Comparison of ENCODE assay signal across 14 cellular contexts in genomic region chr2:239464166-239465016, GRCh38.
DNase-seq lines count a peak whose midpoint lies in the region; ATAC-seq and TF ChIP-seq lines count a peak whose summit lies in the region.
"Had no signal": no experiment of that assay in that cellular context is flagged by ENCODE, and none has a peak within 500 bp of the region (broad histone marks: within the 10 kb centered on the region; RNA-seq: fewer than 3 reads in every experiment).

No MANE protein-coding gene starts in this region.

- no peak for TF ChIP-seq CTCF in HCT116 (IDR thresholded peaks at IDR 0.05 in 2 of 3, conservative IDR thresholded peaks at IDR 0.05 in 1 of 3; ENCODE audit: borderline replicate concordance in 1 of 3, insufficient read depth in 1 of 3, low read depth in 2 of 3, low read length in 2 of 3)

- H3K4me3 Mint-ChIP-seq in naive thymus-derived CD4-positive, alpha-beta T cell, result no peak overlapping the region
- H3K4me3 Mint-ChIP-seq: activated T-helper 1 cell treated with anti-CD3 and anti-CD28 coated beads, Interleukin-12 subunit alpha, Interleukin-12 subunit beta, Interleukin-2, Interleukin-4 antibody, amounts not matched to agents 30 ng/mL and 10 ng/mL and 1 ng/mL, durations not matched to agents 14 hours and 24 hours and 36 hours had no signal

- no peaks in the 10 kb centered on the region for H3K27me3 ChIP-seq in HCT116 (ENCODE audit: insufficient read depth, low read length)
- H3K27me3 ChIP-seq in naive thymus-derived CD4-positive, alpha-beta T cell (ENCODE audit: control insufficient read depth in 2 of 2, insufficient read depth in 2 of 2, low read length in 2 of 2), result no peaks in the 10 kb centered on the region
- H3K27me3 ChIP-seq: BE2C, testis had no signal

- H3K4me1 Mint-ChIP-seq in naive thymus-derived CD4-positive, alpha-beta T cell, result peaks cover 0 to 2% (median 0%) of the 10 kb centered on the region in 7 donors

- peaks cover 10 to 11% of the 10 kb centered on the region in 2 experiments; a peak in 3 of 4 replicates for H3K4me1 ChIP-seq in HCT116 (ENCODE audit: control insufficient read depth in 1 of 2, insufficient read depth in 2 of 2, low read length in 2 of 2)
- H3K4me1 ChIP-seq in naive thymus-derived CD4-positive, alpha-beta T cell (ENCODE audit: control insufficient read depth in 2 of 2, insufficient read depth in 2 of 2, low read length in 2 of 2), result no peaks in the 10 kb centered on the region
- H3K4me1 ChIP-seq: BE2C, testis had no signal

- RAD21 ChIA-PET in HCT116 (lab: Charles Lee; ENCODE audit: low non-redundant PET in 1 of 2, low total read pairs in 2 of 2, uncharacterized antibody in 2 of 2, unreplicated experiment in 2 of 2), result no interaction called here

- no peak overlapping the region for H3K4me3 ChIP-seq in HCT116 (replicated peaks in 1 of 2; ENCODE audit: low read depth in 1 of 2, low read length in 2 of 2)
- no peak overlapping the region for H3K4me3 ChIP-seq in naive thymus-derived CD4-positive, alpha-beta T cell (ENCODE audit: low read length)
- H3K4me3 ChIP-seq: SK-N-MC, testis had no signal

- no peaks in the 10 kb centered on the region for H3K9me2 ChIP-seq in HCT116 (ENCODE audit: insufficient read depth)

- ATAC-seq in HCT116, result no peak
- ATAC-seq in left lobe of liver, result no peak
- ATAC-seq in naive thymus-derived CD4-positive, alpha-beta T cell, result no peak
- ATAC-seq: HepG2 had no signal

- H3K79me2 ChIP-seq in HCT116 (ENCODE audit: insufficient read depth, low read length), result no peaks in the 10 kb centered on the region

- TF ChIP-seq POLR2A in HCT116 (IDR thresholded peaks at IDR 0.05; ENCODE audit: borderline replicate concordance, extremely low read depth, insufficient read depth, insufficient read length), result no peak

- no peak for DNase-seq in HCT116 (ENCODE audit: low read depth, low spot score)
- DNase-seq in left lobe of liver (ENCODE audit: low spot score), result peak; percentile 43
- no peak for DNase-seq in substantia nigra (lab: John Stamatoyannopoulos, UW)
- no peak for DNase-seq in naive thymus-derived CD4-positive, alpha-beta T cell
- DNase-seq in NOMO-1 treated with dmso at 0.1 percent for 144 hours (lab: John Stamatoyannopoulos, UW; ENCODE audit: unreplicated experiment), result no peak
- no peak for DNase-seq in UCSD-AML1 (lab: John Stamatoyannopoulos, UW; ENCODE audit: unreplicated experiment)
- DNase-seq: activated CD4-positive, alpha-beta T cell treated with anti-CD3 and anti-CD28 coated beads, Interleukin-2, amount 50 U/mL, for 4 hours; BE2C; NCI-H2081; testis had no signal

- no peak for TF ChIP-seq RAD21 in HCT116 (IDR thresholded peaks at IDR 0.05; ENCODE audit: low read depth)

- no peaks in the 10 kb centered on the region for H3K36me3 ChIP-seq in HCT116 (ENCODE audit: control insufficient read depth in 1 of 2, insufficient read depth in 2 of 2, low read length in 2 of 2)
- H3K36me3 ChIP-seq in naive thymus-derived CD4-positive, alpha-beta T cell (ENCODE audit: control insufficient read depth in 2 of 3, insufficient read depth in 3 of 3, low read length in 3 of 3), result no peaks in the 10 kb centered on the region
- H3K36me3 ChIP-seq: BE2C had no signal

- H3K9ac ChIP-seq in HCT116 (ENCODE audit: low read length), result no peak overlapping the region

- POLR2A ChIA-PET in HCT116 (lab: Charles Lee), result no interaction called here
- POLR2A ChIA-PET in naive thymus-derived CD4-positive, alpha-beta T cell (lab: Charles Lee), result no interaction called here

- no peaks in the 10 kb centered on the region for H4K20me1 ChIP-seq in HCT116 (ENCODE audit: insufficient read depth)

- peaks cover 0 to 6% (median 0%) of the 10 kb centered on the region in 5 donors for H3K27me3 Mint-ChIP-seq in naive thymus-derived CD4-positive, alpha-beta T cell

- H3K9me3 ChIP-seq in HCT116 (ENCODE audit: control insufficient read depth in 1 of 2, insufficient read depth in 1 of 2, low read depth in 1 of 2, low read length in 2 of 2), result no peaks in the 10 kb centered on the region
- H3K9me3 ChIP-seq in naive thymus-derived CD4-positive, alpha-beta T cell (ENCODE audit: control insufficient read depth in 2 of 3, low read length in 3 of 3), result no peaks in the 10 kb centered on the region
- H3K9me3 ChIP-seq: BE2C, testis had no signal

- CTCF ChIA-PET in HCT116 (lab: Charles Lee), result no interaction called here
- CTCF ChIA-PET in naive thymus-derived CD4-positive, alpha-beta T cell (lab: Charles Lee), result no interaction called here

- peaks cover 0 to 2% (median 0%) of the 10 kb centered on the region in 11 donors for H3K9me3 Mint-ChIP-seq in naive thymus-derived CD4-positive, alpha-beta T cell
- H3K9me3 Mint-ChIP-seq: activated T-helper 1 cell treated with anti-CD3 and anti-CD28 coated beads, Interleukin-12 subunit alpha, Interleukin-12 subunit beta, Interleukin-2, Interleukin-4 antibody, amounts not matched to agents 30 ng/mL and 10 ng/mL and 1 ng/mL, durations not matched to agents 14 hours and 24 hours and 36 hours had no signal

- H3K36me3 Mint-ChIP-seq in naive thymus-derived CD4-positive, alpha-beta T cell, result peaks cover 0 to 3% (median 0%) of the 10 kb centered on the region in 5 donors

- H3K27ac ChIP-seq in HCT116 (ENCODE audit: low read depth, low read length) (no peak overlapping the region; the same call in 1 of the 2 replicates), angular gyrus (ENCODE audit: low read depth, low read length) (peak overlapping the region; percentile 90), substantia nigra (ENCODE audit: low read depth, low read length, poor library complexity, severe bottlenecking) (peak overlapping the region; percentile 88)
- H3K27ac ChIP-seq in naive thymus-derived CD4-positive, alpha-beta T cell (ENCODE audit: low read depth, low read length), result no peak overlapping the region
- H3K27ac ChIP-seq: SK-N-MC, testis had no signal

- H3K27ac Mint-ChIP-seq in naive thymus-derived CD4-positive, alpha-beta T cell, result no peak overlapping the region
- H3K27ac Mint-ChIP-seq: activated T-helper 1 cell treated with anti-CD3 and anti-CD28 coated beads, Interleukin-12 subunit alpha, Interleukin-12 subunit beta, Interleukin-2, Interleukin-4 antibody, amounts not matched to agents 30 ng/mL and 10 ng/mL and 1 ng/mL, durations not matched to agents 14 hours and 24 hours and 36 hours had no signal

- H2AFZ ChIP-seq in HCT116 (ENCODE audit: low read depth, low read length, poor library complexity, severe bottlenecking), result no peak overlapping the region

- peak overlapping the region; percentile 46 for H3K4me2 ChIP-seq in HCT116 (ENCODE audit: low read length)

- intact Hi-C loops in HCT116 (cut with micrococcal nuclease), result no loop called here
- intact Hi-C loops in naive thymus-derived CD4-positive, alpha-beta T cell (cut with micrococcal nuclease), result no loop called here

- no TSS peak for BruUV-seq in HCT116 (replicated peaks; lab: Mats Ljungman, UMichigan)

TF ChIP-seq in HCT116, 20 proteins besides CTCF, POLR2A, EP300 and RAD21 (continues in another document):
- TF ChIP-seq ZFX (IDR thresholded peaks at IDR 0.05) (no peak), EGR1 (IDR thresholded peaks at IDR 0.05; ENCODE audit: low read depth) (no peak), JUND (IDR thresholded peaks at IDR 0.05) (no peak), FOSL1 (IDR thresholded peaks at IDR 0.05; ENCODE audit: low read depth) (no peak), CEBPB (IDR thresholded peaks at IDR 0.05; ENCODE audit: low read depth) (no peak), SP1 (IDR thresholded peaks at IDR 0.05; ENCODE audit: low read depth) (no peak), TCF7L2 (IDR thresholded peaks at IDR 0.05; ENCODE audit: borderline replicate concordance, extremely low read depth, insufficient read depth, insufficient read length) (no peak), POLR2AphosphoS5 (IDR thresholded peaks at IDR 0.05; ENCODE audit: low read depth, low read length) (no peak), SIN3A (IDR thresholded peaks at IDR 0.05; ENCODE audit: low read depth) (no peak), EZH2phosphoT487 (IDR thresholded peaks at IDR 0.05; ENCODE audit: borderline replicate concordance) (no peak), CBX3 (IDR thresholded peaks at IDR 0.05; ENCODE audit: low read depth) (no peak), YY1 (IDR thresholded peaks at IDR 0.05; ENCODE audit: extremely low read depth, insufficient replicate concordance, low read depth, low read length) (no peak), EZH2 (IDR thresholded peaks at IDR 0.05) (no peak), ELF1 (IDR thresholded peaks at IDR 0.05; ENCODE audit: borderline replicate concordance, low read depth) (no peak)
- TF ChIP-seq, protein P1, sequence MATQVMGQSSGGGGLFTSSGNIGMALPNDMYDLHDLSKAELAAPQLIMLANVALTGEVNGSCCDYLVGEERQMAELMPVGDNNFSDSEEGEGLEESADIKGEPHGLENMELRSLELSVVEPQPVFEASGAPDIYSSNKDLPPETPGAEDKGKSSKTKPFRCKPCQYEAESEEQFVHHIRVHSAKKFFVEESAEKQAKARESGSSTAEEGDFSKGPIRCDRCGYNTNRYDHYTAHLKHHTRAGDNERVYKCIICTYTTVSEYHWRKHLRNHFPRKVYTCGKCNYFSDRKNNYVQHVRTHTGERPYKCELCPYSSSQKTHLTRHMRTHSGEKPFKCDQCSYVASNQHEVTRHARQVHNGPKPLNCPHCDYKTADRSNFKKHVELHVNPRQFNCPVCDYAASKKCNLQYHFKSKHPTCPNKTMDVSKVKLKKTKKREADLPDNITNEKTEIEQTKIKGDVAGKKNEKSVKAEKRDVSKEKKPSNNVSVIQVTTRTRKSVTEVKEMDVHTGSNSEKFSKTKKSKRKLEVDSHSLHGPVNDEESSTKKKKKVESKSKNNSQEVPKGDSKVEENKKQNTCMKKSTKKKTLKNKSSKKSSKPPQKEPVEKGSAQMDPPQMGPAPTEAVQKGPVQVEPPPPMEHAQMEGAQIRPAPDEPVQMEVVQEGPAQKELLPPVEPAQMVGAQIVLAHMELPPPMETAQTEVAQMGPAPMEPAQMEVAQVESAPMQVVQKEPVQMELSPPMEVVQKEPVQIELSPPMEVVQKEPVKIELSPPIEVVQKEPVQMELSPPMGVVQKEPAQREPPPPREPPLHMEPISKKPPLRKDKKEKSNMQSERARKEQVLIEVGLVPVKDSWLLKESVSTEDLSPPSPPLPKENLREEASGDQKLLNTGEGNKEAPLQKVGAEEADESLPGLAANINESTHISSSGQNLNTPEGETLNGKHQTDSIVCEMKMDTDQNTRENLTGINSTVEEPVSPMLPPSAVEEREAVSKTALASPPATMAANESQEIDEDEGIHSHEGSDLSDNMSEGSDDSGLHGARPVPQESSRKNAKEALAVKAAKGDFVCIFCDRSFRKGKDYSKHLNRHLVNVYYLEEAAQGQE (IDR thresholded peaks at IDR 0.05; ENCODE audit: low read depth), result no peak

Comparison
In these comparisons a context has a peak if more than half of its experiments do, and no peak if none do; other contexts are left out.
1. H3K27ac ChIP-seq: peak in angular gyrus (single experiment) and substantia nigra (single experiment); none in HCT116 (single experiment) and naive thymus-derived CD4-positive, alpha-beta T cell (single experiment).